Comparison of ENCODE assay signal across 10 cellular contexts in the genomic region with DNA sequence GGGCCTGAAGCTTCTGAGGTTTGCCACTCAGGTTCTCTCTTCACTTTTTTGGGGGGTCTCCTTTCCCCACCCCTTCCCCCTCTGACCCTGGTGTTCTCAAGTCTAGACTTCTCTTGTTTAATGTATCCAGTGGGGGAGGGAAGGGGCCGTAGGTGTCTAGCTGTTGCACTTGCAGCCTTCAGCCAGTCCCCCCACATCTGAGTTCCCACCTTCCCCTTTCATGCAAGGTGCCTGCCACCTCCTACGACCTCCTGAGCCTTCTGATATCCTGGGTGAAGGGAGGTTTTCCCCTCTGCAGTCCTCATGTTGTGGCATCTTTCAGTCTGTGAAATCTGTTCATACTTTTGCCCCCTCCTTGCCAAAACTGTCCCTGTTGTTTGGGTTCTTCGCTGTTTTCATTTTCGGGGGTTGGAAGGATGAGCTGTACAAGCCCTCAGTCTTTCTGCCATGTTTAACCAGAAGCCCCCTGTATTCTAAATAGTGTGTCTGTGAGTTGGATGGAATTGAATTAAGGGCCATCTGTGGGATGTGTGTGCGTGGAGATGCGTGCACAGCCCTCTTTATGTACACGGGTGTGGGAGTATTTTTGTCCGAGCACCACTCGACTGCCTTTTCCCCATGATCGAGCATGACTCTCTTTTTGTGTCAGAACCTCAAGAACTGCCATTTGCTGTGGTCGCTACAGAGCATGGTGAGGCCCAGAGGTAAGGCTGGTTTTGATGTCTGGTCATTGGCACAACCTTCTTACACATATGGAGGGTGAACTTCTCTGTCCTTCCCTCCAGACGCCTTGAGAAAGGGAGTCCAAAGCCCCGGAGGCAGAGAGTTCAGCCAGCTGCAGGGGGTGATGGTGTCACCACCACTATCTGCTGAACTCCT. TPM values are rescaled to one million over a fixed set of nuclear protein-coding genes. Genes with fewer than 3 reads are reported as not detected.
A peak's percentile ranks its signal among the peaks of the same experiment; 100 is the strongest.
DNase-seq lines count a peak whose midpoint lies in the region; ATAC-seq, FAIRE-seq and TF ChIP-seq lines count a peak whose summit lies in the region.
"Had no signal": no experiment of that assay in that cellular context is flagged by ENCODE, and none has a peak within 500 bp of the region (broad histone marks: within the 10 kb centered on the region; RNA-seq: fewer than 3 reads in every experiment).

No MANE protein-coding gene starts in this region.

- TF ChIP-seq EP300 in A549 (IDR thresholded peaks at IDR 0.05) = no peak

- H3K27ac ChIP-seq in A549 (peak overlapping the region; percentile 59 to 67; a peak in 4 of 6 replicates), adrenal gland (peak overlapping the region; percentile 33 to 87 (median 72))
- H3K27ac ChIP-seq in naive thymus-derived CD4-positive, alpha-beta T cell (ENCODE audit: low read depth, low read length) = peak overlapping the region; percentile 42

- H3K27me3 Mint-ChIP-seq in naive thymus-derived CD4-positive, alpha-beta T cell = no peaks in the 10 kb centered on the region

- no peak for ATAC-seq in A549
- peak; percentile 60 for ATAC-seq in GM18868 (IDR thresholded peaks at IDR 0.05; ENCODE audit: unreplicated experiment)
- peak; percentile 21 for ATAC-seq in naive thymus-derived CD4-positive, alpha-beta T cell

- 68% methylated on average over 13 of the region's 13 CpGs for WGBS in A549 (ENCODE audit: missing lambda C conversion rate)
- 57 to 65% (median 61%) methylated on average over 12 to 13 of the region's 13 CpGs for whole genome bisulfite sequencing in adrenal gland, 4 donors

- H3K4me3 ChIP-seq in A549 (no peak overlapping the region), adrenal gland (no peak overlapping the region)
- H3K4me3 ChIP-seq in naive thymus-derived CD4-positive, alpha-beta T cell (ENCODE audit: low read length) = peak overlapping the region; percentile 22

- no peak for FAIRE-seq in A549 (lab: Jason Lieb, UNC)
- FAIRE-seq: colon had no signal

- POLR2A ChIA-PET in A549 (lab: Yijun Ruan, JAX) = interaction anchor here (0.6 to 0.7 kb wide), 2 partner anchors 44 to 110 kb away, joined by 4 to 9 read pairs; no protein-coding TSS in a partner anchor
- POLR2A ChIA-PET in naive thymus-derived CD4-positive, alpha-beta T cell (lab: Charles Lee) = interaction anchor here (0.6 to 2.5 kb wide), 3 partner anchors 11 to 218 kb away, joined by 3 to 15 read pairs (median 4); no protein-coding TSS in a partner anchor

- intact Hi-C loops in adrenal gland (cut with DNase I) = no loop called here
- intact Hi-C loops in naive thymus-derived CD4-positive, alpha-beta T cell (cut with micrococcal nuclease) = loop anchor here in 1 of 2 donors (2.0 kb wide), 1 partner anchor 19 kb away; no protein-coding TSS in a partner anchor

- H3K4me1 ChIP-seq in A549 (peaks cover 95% of the 10 kb centered on the region), adrenal gland (replicated peaks in 1 of 2) (peaks cover 45 to 81% of the 10 kb centered on the region in 2 donors)
- peaks cover 49 to 69% of the 10 kb centered on the region in 2 donors for H3K4me1 ChIP-seq in naive thymus-derived CD4-positive, alpha-beta T cell (ENCODE audit: control insufficient read depth in 2 of 2, insufficient read depth in 2 of 2, low read length in 2 of 2)

- H3K27ac Mint-ChIP-seq in naive thymus-derived CD4-positive, alpha-beta T cell = peak overlapping the region; percentile 60 to 93 (median 84)

- peak overlapping the region; percentile 66 to 82 (median 78) for H3K4me3 Mint-ChIP-seq in naive thymus-derived CD4-positive, alpha-beta T cell

- TF ChIP-seq CTCF in A549 (IDR thresholded peaks at IDR 0.05) = no peak
- no peak for TF ChIP-seq CTCF in adrenal gland (IDR thresholded peaks at IDR 0.05)

- no peak for TF ChIP-seq RAD21 in A549 (conservative IDR thresholded peaks at IDR 0.05 in 1 of 2, IDR thresholded peaks at IDR 0.05 in 1 of 2)

- no peaks in the 10 kb centered on the region for H3K27me3 ChIP-seq in adrenal gland
- no peaks in the 10 kb centered on the region for H3K27me3 ChIP-seq in naive thymus-derived CD4-positive, alpha-beta T cell (ENCODE audit: control insufficient read depth in 2 of 2, insufficient read depth in 2 of 2, low read length in 2 of 2)
- H3K27me3 ChIP-seq: neutrophil had no signal

- H3K36me3 ChIP-seq in adrenal gland (replicated peaks in 1 of 2) = no peaks in the 10 kb centered on the region
- peaks cover 0 to 11% (median 0%) of the 10 kb centered on the region in 3 experiments for H3K36me3 ChIP-seq in naive thymus-derived CD4-positive, alpha-beta T cell (ENCODE audit: control insufficient read depth in 2 of 3, insufficient read depth in 3 of 3, low read length in 3 of 3)

- H3K4me1 Mint-ChIP-seq in naive thymus-derived CD4-positive, alpha-beta T cell = peaks cover 74 to 100% (median 91%) of the 10 kb centered on the region in 7 donors

- no peaks in the 10 kb centered on the region for H3K9me3 Mint-ChIP-seq in naive thymus-derived CD4-positive, alpha-beta T cell

- no peak for DNase-seq in A549 (ENCODE audit: low read depth in 1 of 2, low spot score in 1 of 2)
- DNase-seq in adrenal gland = peak in 1 of 7 donors; percentile 15
- no peak for DNase-seq in naive thymus-derived CD4-positive, alpha-beta T cell
- DNase-seq in AG08395 (ENCODE audit: low spot score) = no peak
- no peak for DNase-seq in NCI-H187 treated with DMSO at 0.1 percent for 48 hours (lab: John Stamatoyannopoulos, UW)
- no peak for DNase-seq in NCI-H774 (lab: John Stamatoyannopoulos, UW)
- DNase-seq in NCI-H82 treated with DMSO at 0.1 percent for 48 hours (lab: John Stamatoyannopoulos, UW; ENCODE audit: unreplicated experiment) = no peak

- peak overlapping the region; percentile 66 for H3K4me2 ChIP-seq in A549

- H3K9me3 ChIP-seq in A549 (no peaks in the 10 kb centered on the region), adrenal gland (replicated peaks in 1 of 3) (no peaks in the 10 kb centered on the region)
- no peaks in the 10 kb centered on the region for H3K9me3 ChIP-seq in naive thymus-derived CD4-positive, alpha-beta T cell (ENCODE audit: control insufficient read depth in 2 of 3, low read length in 3 of 3)
- H3K9me3 ChIP-seq: neutrophil had no signal

- no peak for TF ChIP-seq POLR2A in A549 (IDR thresholded peaks at IDR 0.05; ENCODE audit: low read length)
- TF ChIP-seq POLR2A in adrenal gland (IDR thresholded peaks at IDR 0.05) = no peak

- CTCF ChIA-PET in A549 (lab: Yijun Ruan, JAX) = interaction anchor here (0.6 to 1.8 kb wide), 6 partner anchors 10 to 81 kb away, joined by 3 to 11 read pairs (median 6); no protein-coding TSS in a partner anchor
- CTCF ChIA-PET in naive thymus-derived CD4-positive, alpha-beta T cell (lab: Charles Lee) = interaction anchor here (0.9 to 1.1 kb wide), 2 partner anchors 53 to 66 kb away, joined by 3 read pairs; no protein-coding TSS in a partner anchor

- H3K36me3 Mint-ChIP-seq in naive thymus-derived CD4-positive, alpha-beta T cell = peaks cover 5 to 21% (median 11%) of the 10 kb centered on the region in 5 donors

TF ChIP-seq in A549, 52 proteins besides CTCF, POLR2A, EP300 and RAD21:
- no peak for TF ChIP-seq MYC (IDR thresholded peaks at IDR 0.05; ENCODE audit: borderline replicate concordance, low read length)
- no peak for TF ChIP-seq BHLHE40 (IDR thresholded peaks at IDR 0.05; ENCODE audit: low read depth, low read length)

RNA-seq across cellular contexts. Expression of a gene that starts 23.6 kb away (rescaled TPM):
- 35.6 and 57.0 TPM in 2 replicates for polyA plus RNA-seq in A549 (2011; rRNA removed)
- 24.9 and 37.2 TPM in 2 replicates for polyA plus RNA-seq in A549 (2012; cell fraction: cytosol; rRNA removed)
- 128 and 136 TPM in 2 replicates for polyA plus RNA-seq in A549 (2012; cell fraction: nucleus; rRNA removed)
- 44.9 to 47.3 TPM (median 45.5 TPM) in 3 replicates for polyA plus RNA-seq in A549 (2017; fragmentation: RNase III; extraction: RNeasy Plus Mini Kit Qiagen cat#74134 plus additional on column Dnase treatment)
- 91.0 and 93.7 TPM in 2 replicates for polyA minus RNA-seq in A549 (2011; rRNA and poly(A)+ RNA removed)
- 100 to 1,000 TPM; 109 to 255 (median 161) TPM for total RNA-seq in adrenal gland
- polyA plus RNA-seq in adrenal gland = 100 to 1,000 TPM in 1 of 3 donors, 10 to 100 TPM in 2; 56.9 to 141 (median 98.1) TPM
- 100 to 1,000 TPM; 208 to 382 (median 272) TPM for total RNA-seq in naive thymus-derived CD4-positive, alpha-beta T cell
- polyA plus RNA-seq in naive thymus-derived CD4-positive, alpha-beta T cell = 10 to 100 TPM; 29.8 to 62.4 TPM

Comparison
In these comparisons a context has a peak if more than half of its experiments do, and no peak if none do; other contexts are left out.
1. ATAC-seq: peak in GM18868 (single experiment) and naive thymus-derived CD4-positive, alpha-beta T cell (single experiment); none in A549 (0 of 2).
2. Peak in every context shown above with its lines, with median percentiles within 50 percentile points of each other: H3K27ac ChIP-seq.